ENCODE assay signal across 35 cellular contexts in the genomic region with DNA sequence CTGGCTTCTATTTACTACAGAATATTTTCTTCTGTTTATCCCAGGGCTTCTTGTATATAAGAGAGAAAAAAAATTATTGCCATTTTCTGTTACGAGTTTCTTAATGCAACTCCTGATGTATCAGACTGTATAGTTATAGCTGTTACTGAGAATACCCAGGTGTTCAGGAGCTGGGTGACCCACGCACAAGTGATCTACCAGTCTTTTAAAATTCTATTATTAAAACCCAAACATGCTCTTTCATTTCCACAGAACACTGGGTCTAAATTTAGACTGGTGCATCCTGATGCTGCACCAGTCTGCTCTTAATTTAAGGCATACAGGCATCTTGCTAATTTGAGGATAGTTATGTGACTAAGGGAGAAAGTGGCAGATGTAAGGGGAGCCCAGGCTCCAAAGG.
"Had no signal": no experiment of that assay in that cellular context is flagged by ENCODE, and none has a peak within 500 bp of the region (broad histone marks: within the 10 kb centered on the region; RNA-seq: fewer than 3 reads in every experiment).

No MANE protein-coding gene starts in this region.

- H3K27me3 ChIP-seq: MG63 had no signal

- H3K4me2 ChIP-seq: KMS-11 had no signal

- H3K9me3 ChIP-seq: MG63 had no signal

- H3K27ac ChIP-seq: KMS-11 had no signal

- H3K4me3 ChIP-seq: MG63 had no signal

- H3K9ac ChIP-seq: KMS-11 had no signal

- H3K36me3 ChIP-seq: MG63 had no signal

- DNase-seq: Karpas-422, Kasumi-1, KBM-7, KG1, MG63, MM.1S, MV-4-11, NCI-H1048, NCI-H1092, NCI-H1092 treated with DMSO at 0.1 percent for 48 hours, NCI-H1105, NCI-H1105 treated with DMSO at 0.1 percent for 48 hours, NCI-H1417, NCI-H1417 treated with DMSO at 0.1 percent for 48 hours, NCI-H1436, NCI-H1436 treated with DMSO at 0.1 percent for 48 hours, NCI-H146, NCI-H1694, NCI-H1694 treated with DMSO at 0.1 percent for 48 hours, NCI-H187, NCI-H187 treated with DMSO at 0.1 percent for 48 hours, NCI-H1930, NCI-H2029, NCI-H2029 treated with DMSO at 0.1 percent for 48 hours, NCI-H2081, NCI-H2081 treated with DMSO at 0.1 percent for 48 hours, NCI-H2107, NCI-H2171, NCI-H2171 treated with DMSO at 0.1 percent for 48 hours, NCI-H2227 treated with DMSO at 0.1 percent for 48 hours, NCI-H226, NCI-H345, NCI-H446, NCI-H446 treated with DMSO at 0.1 percent for 48 hours had no signal
